1 cellular context compared by ENCODE assay signal in genomic region chr6:32937230-32937633, GRCh38.
TF ChIP-seq lines count a peak whose summit lies in the region.

No MANE protein-coding gene starts in this region.

TF ChIP-seq in K562, 482 proteins besides CTCF, POLR2A, EP300 and RAD21:
- TF ChIP-seq RUNX1 (IDR thresholded peaks at IDR 0.05; ENCODE audit: low read depth), result no peak
- TF ChIP-seq, protein P1, sequence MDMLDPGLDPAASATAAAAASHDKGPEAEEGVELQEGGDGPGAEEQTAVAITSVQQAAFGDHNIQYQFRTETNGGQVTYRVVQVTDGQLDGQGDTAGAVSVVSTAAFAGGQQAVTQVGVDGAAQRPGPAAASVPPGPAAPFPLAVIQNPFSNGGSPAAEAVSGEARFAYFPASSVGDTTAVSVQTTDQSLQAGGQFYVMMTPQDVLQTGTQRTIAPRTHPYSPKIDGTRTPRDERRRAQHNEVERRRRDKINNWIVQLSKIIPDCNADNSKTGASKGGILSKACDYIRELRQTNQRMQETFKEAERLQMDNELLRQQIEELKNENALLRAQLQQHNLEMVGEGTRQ (CRISPR knock-in tag; IDR thresholded peaks at IDR 0.05), result peak; percentile 37
- no peak for TF ChIP-seq PTRF (tag; IDR thresholded peaks at IDR 0.05)
- TF ChIP-seq, protein P2, sequence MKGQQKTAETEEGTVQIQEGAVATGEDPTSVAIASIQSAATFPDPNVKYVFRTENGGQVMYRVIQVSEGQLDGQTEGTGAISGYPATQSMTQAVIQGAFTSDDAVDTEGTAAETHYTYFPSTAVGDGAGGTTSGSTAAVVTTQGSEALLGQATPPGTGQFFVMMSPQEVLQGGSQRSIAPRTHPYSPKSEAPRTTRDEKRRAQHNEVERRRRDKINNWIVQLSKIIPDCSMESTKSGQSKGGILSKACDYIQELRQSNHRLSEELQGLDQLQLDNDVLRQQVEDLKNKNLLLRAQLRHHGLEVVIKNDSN (CRISPR knock-in tag; IDR thresholded peaks at IDR 0.05), result peak; percentile 26; the same call in 1 of the 2 replicates
- TF ChIP-seq ELF4 (CRISPR knock-in tag; IDR thresholded peaks at IDR 0.05), result no peak
